In the genomic region with DNA sequence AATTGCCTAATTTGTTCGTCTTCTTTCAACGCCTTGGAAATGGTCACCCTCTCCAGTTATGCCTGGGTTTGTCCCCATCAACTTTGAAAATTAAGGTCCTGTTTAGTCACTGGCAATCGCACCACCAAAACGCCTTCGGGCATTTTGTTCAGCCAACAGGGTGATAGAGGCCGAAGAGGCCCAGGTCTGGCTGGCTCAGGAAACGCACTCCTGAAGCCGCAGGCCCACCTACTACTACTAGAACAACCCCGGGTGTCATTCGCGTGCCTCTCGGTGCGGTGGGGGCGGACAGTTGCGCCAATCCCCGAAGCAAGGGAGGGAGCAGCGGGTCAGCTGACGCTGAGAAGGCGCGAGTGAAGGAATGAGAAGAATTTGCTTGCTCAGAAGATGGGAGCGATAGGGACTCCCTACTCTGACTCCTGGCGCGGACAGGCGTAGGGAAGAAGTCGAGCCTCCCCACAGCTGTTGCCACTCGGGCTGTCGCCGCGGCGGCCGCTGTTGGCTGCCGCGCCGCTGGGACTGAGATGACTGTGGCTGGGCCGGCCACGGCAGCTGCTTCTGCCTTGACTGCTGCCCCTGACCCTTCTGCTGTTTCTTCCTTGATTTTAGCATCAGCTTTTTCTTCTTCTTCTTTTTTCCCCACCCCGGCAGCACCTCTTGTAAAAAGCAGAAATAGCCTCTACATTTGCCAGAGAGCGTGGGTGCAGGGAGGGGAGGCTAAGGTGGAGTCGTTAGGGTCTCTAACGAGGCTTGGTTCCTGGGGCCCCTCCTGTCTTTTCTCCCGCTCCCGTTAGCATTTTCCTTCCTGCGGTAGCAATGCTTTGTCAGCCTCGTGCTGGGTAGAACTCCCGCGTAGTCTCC, we compare ENCODE assay signal across 8 cellular contexts.
DNase-seq lines count a peak whose midpoint lies in the region; ATAC-seq and TF ChIP-seq lines count a peak whose summit lies in the region.

No MANE protein-coding gene starts in this region.

- CTCF ChIA-PET in CD8-positive, alpha-beta memory T cell (lab: Charles Lee) = no interaction called here

- no peak for TF ChIP-seq EP300 in esophagus muscularis mucosa (IDR thresholded peaks at IDR 0.05)
- TF ChIP-seq EP300 in upper lobe of left lung (IDR thresholded peaks at IDR 0.05) = no peak

- no peaks in the 10 kb centered on the region for H3K36me3 Mint-ChIP-seq in mesothelial cell of epicardium
- no peaks in the 10 kb centered on the region for H3K36me3 Mint-ChIP-seq in CD8-positive, alpha-beta memory T cell

- H3K9me3 ChIP-seq in esophagus muscularis mucosa (no peaks in the 10 kb centered on the region), upper lobe of left lung (no peaks in the 10 kb centered on the region)
- no peaks in the 10 kb centered on the region for H3K9me3 ChIP-seq in CD8-positive, alpha-beta memory T cell (ENCODE audit: low read length)

- H3K27me3 ChIP-seq in esophagus muscularis mucosa = no peaks in the 10 kb centered on the region
- H3K27me3 ChIP-seq in upper lobe of left lung = no peaks in the 10 kb centered on the region
- H3K27me3 ChIP-seq in CD8-positive, alpha-beta memory T cell (ENCODE audit: insufficient read depth, low read length, poor library complexity, severe bottlenecking) = no peaks in the 10 kb centered on the region

- WGBS in esophagus muscularis mucosa = 31% methylated on average over 44 of the region's 46 CpGs
- 25 to 26% methylated on average over 46 of the region's 46 CpGs for WGBS in upper lobe of left lung, 2 donors

- H3K27ac ChIP-seq in esophagus muscularis mucosa (replicated peaks in 1 of 4) (peak overlapping the region; percentile 81 to 85 (median 83)), upper lobe of left lung (peak overlapping the region; percentile 27 to 71 (median 64))
- H3K27ac ChIP-seq in CD8-positive, alpha-beta memory T cell (ENCODE audit: low read depth, low read length) = no peak overlapping the region

- DNase-seq in DMS53 treated with DMSO at 0.1 percent for 48 hours (lab: John Stamatoyannopoulos, UW; ENCODE audit: unreplicated experiment) (peak; percentile 75), NOMO-1 treated with DMSO at 0.1 percent for 48 hours (lab: John Stamatoyannopoulos, UW; ENCODE audit: unreplicated experiment) (peak; percentile 22), esophagus muscularis mucosa (ENCODE audit: extremely low spot score) (peak; percentile 93), mesothelial cell of epicardium (ENCODE audit: low spot score in 2 of 2, unreplicated experiment in 2 of 2) (peak; percentile 49 to 77), upper lobe of left lung (peak; percentile 47 to 91)
- no peak for DNase-seq in CD8-positive, alpha-beta memory T cell
- no peak for DNase-seq in activated naive CD4-positive, alpha-beta T cell (lab: John Stamatoyannopoulos, UW)

- POLR2A ChIA-PET in CD8-positive, alpha-beta memory T cell (lab: Charles Lee) = no interaction called here

- ATAC-seq in upper lobe of left lung (ENCODE audit: low FRiP score in 2 of 2) (peak; percentile 90 to 94), GM21737 (IDR thresholded peaks at IDR 0.05; ENCODE audit: unreplicated experiment) (no peak)

- H3K4me3 ChIP-seq in esophagus muscularis mucosa (peak overlapping the region; percentile 54 to 61 (median 60)), upper lobe of left lung (peak overlapping the region in 3 of 4 donors; percentile 32 to 42 (median 33))
- H3K4me3 ChIP-seq in CD8-positive, alpha-beta memory T cell (ENCODE audit: low read length) = no peak overlapping the region

- peaks cover 31% of the 10 kb centered on the region for H3K4me1 Mint-ChIP-seq in mesothelial cell of epicardium
- no peaks in the 10 kb centered on the region for H3K4me1 Mint-ChIP-seq in CD8-positive, alpha-beta memory T cell

- intact Hi-C loops in esophagus muscularis mucosa (cut with DNase I) = loop anchor here (5.0 to 10.0 kb wide), 3 partner anchors 389 to 1084 kb away; a partner anchor contains a TSS

- H3K4me1 ChIP-seq in esophagus muscularis mucosa (peaks cover 9 to 24% (median 18%) of the 10 kb centered on the region in 4 donors), upper lobe of left lung (peaks cover 0 to 10% (median 0%) of the 10 kb centered on the region in 4 donors)
- no peaks in the 10 kb centered on the region for H3K4me1 ChIP-seq in CD8-positive, alpha-beta memory T cell (ENCODE audit: insufficient read depth, low read length)

- no peaks in the 10 kb centered on the region for H3K27me3 Mint-ChIP-seq in mesothelial cell of epicardium (ENCODE audit: low read depth)
- H3K27me3 Mint-ChIP-seq in CD8-positive, alpha-beta memory T cell = peaks cover 0 to 2% of the 10 kb centered on the region in 2 donors

- H3K36me3 ChIP-seq in esophagus muscularis mucosa (no peaks in the 10 kb centered on the region), upper lobe of left lung (no peaks in the 10 kb centered on the region)
- H3K36me3 ChIP-seq in CD8-positive, alpha-beta memory T cell (ENCODE audit: insufficient read depth, low read length) = no peaks in the 10 kb centered on the region

- peak overlapping the region; percentile 75 for H3K4me3 Mint-ChIP-seq in mesothelial cell of epicardium
- no peak overlapping the region for H3K4me3 Mint-ChIP-seq in CD8-positive, alpha-beta memory T cell

- H3K27ac Mint-ChIP-seq in mesothelial cell of epicardium = peak overlapping the region; percentile 95
- no peak overlapping the region for H3K27ac Mint-ChIP-seq in CD8-positive, alpha-beta memory T cell

- no peaks in the 10 kb centered on the region for H3K9me3 Mint-ChIP-seq in mesothelial cell of epicardium
- H3K9me3 Mint-ChIP-seq in CD8-positive, alpha-beta memory T cell = peaks cover 4 to 7% (median 5%) of the 10 kb centered on the region in 5 donors

- no peak for TF ChIP-seq CTCF in esophagus muscularis mucosa (IDR thresholded peaks at IDR 0.05)
- TF ChIP-seq CTCF in mesothelial cell of epicardium (IDR thresholded peaks at IDR 0.05; ENCODE audit: unreplicated experiment) = no peak
- TF ChIP-seq CTCF in upper lobe of left lung (IDR thresholded peaks at IDR 0.05) = no peak

- TF ChIP-seq POLR2A in esophagus muscularis mucosa (IDR thresholded peaks at IDR 0.05; ENCODE audit: low read depth) (no peak), upper lobe of left lung (IDR thresholded peaks at IDR 0.05) (no peak)

Comparison
In these comparisons a context has a peak if more than half of its experiments do, and no peak if none do; other contexts are left out.
1. DNase-seq: peak in DMS53 treated with DMSO at 0.1 percent for 48 hours (single experiment), NOMO-1 treated with DMSO at 0.1 percent for 48 hours (single experiment), esophagus muscularis mucosa (single experiment), mesothelial cell of epicardium (2 of 2) and upper lobe of left lung (2 of 2); none in CD8-positive, alpha-beta memory T cell (0 of 5) and activated naive CD4-positive, alpha-beta T cell (0 of 4).